2 cellular contexts compared by ENCODE assay signal in the genomic region with DNA sequence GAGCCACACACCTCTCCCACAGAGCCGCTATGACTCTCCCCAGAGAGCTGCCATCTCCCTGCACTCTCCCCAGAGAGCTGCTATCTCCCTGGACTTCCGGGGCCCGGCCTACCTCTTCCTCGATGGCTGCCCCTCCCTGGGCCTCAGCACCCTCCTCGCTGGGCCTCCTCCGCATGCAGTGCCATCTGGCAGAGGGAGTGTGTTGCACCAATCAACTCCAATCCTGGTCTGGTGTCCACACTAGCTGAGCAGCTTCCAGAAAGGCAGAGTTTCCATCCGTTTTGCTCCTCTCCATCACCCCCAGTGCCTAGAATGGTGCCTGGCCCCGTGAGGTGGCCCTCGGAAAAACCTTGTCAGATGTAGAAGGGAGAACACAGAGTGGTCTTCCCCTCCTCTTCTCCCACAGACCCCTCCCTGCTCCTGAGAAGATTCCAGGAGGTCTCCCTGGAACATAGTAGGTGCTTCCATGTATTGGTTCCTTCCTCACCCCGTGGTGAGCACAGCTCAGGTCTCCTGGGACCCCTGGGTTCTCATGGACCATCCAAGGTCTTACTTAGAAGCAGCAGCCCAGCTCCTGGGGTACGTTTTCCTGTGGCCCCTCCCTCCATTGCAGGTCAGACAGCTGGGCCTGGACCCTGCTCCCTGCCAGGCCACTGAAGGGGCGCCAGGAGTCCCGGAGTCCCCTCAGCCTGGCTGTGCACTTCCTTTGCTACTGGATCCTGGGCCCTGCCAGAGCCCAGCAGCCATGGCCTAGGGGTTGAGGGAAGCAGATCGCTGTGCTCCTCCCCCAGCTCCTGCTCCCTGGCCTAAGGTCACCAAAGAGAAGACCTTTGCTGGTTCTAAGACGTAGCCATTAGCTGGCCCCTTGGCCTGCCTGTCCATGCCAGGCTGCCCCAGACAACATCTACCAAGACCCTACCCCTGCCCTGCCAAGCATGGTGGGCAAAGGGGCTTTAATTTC.
TF ChIP-seq lines count a peak whose summit lies in the region.

No MANE protein-coding gene starts in this region.

TF ChIP-seq in H1, 55 proteins besides CTCF, POLR2A, EP300 and RAD21:
- TF ChIP-seq GABPA (IDR thresholded peaks at IDR 0.05; ENCODE audit: borderline replicate concordance, insufficient read depth, low read length) = no peak
- TF ChIP-seq JUND (IDR thresholded peaks at IDR 0.05; ENCODE audit: low read length) = no peak
- TF ChIP-seq CBX8 (IDR thresholded peaks at IDR 0.05; ENCODE audit: borderline replicate concordance, low read depth, low read length) = no peak
- TF ChIP-seq ASH2L (IDR thresholded peaks at IDR 0.05; ENCODE audit: low read length) = no peak
- TF ChIP-seq POLR2AphosphoS5 (IDR thresholded peaks at IDR 0.05; ENCODE audit: low read depth, low read length) = no peak
- TF ChIP-seq, protein P1, sequence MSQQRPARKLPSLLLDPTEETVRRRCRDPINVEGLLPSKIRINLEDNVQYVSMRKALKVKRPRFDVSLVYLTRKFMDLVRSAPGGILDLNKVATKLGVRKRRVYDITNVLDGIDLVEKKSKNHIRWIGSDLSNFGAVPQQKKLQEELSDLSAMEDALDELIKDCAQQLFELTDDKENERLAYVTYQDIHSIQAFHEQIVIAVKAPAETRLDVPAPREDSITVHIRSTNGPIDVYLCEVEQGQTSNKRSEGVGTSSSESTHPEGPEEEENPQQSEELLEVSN (IDR thresholded peaks at IDR 0.05) = no peak
- TF ChIP-seq SAP30 (IDR thresholded peaks at IDR 0.05; ENCODE audit: insufficient read depth, insufficient replicate concordance, low read length) = no peak
- TF ChIP-seq TBP (IDR thresholded peaks at IDR 0.05; ENCODE audit: low read depth, low read length) = no peak
- TF ChIP-seq KDM4A (IDR thresholded peaks at IDR 0.05; ENCODE audit: low read depth, low read length, severe bottlenecking) = no peak
- no peak for TF ChIP-seq NRF1 (IDR thresholded peaks at IDR 0.05; ENCODE audit: low read depth, low read length)
- no peak for TF ChIP-seq ZNF274 (IDR thresholded peaks at IDR 0.05; ENCODE audit: borderline replicate concordance, extremely low read depth, low read length)

TF ChIP-seq in GM23338, 12 proteins besides CTCF, POLR2A, EP300 and RAD21:
- TF ChIP-seq ZNF331 (CRISPR knock-in tag; IDR thresholded peaks at IDR 0.05; ENCODE audit: low read depth) = no peak
- TF ChIP-seq, protein P2, sequence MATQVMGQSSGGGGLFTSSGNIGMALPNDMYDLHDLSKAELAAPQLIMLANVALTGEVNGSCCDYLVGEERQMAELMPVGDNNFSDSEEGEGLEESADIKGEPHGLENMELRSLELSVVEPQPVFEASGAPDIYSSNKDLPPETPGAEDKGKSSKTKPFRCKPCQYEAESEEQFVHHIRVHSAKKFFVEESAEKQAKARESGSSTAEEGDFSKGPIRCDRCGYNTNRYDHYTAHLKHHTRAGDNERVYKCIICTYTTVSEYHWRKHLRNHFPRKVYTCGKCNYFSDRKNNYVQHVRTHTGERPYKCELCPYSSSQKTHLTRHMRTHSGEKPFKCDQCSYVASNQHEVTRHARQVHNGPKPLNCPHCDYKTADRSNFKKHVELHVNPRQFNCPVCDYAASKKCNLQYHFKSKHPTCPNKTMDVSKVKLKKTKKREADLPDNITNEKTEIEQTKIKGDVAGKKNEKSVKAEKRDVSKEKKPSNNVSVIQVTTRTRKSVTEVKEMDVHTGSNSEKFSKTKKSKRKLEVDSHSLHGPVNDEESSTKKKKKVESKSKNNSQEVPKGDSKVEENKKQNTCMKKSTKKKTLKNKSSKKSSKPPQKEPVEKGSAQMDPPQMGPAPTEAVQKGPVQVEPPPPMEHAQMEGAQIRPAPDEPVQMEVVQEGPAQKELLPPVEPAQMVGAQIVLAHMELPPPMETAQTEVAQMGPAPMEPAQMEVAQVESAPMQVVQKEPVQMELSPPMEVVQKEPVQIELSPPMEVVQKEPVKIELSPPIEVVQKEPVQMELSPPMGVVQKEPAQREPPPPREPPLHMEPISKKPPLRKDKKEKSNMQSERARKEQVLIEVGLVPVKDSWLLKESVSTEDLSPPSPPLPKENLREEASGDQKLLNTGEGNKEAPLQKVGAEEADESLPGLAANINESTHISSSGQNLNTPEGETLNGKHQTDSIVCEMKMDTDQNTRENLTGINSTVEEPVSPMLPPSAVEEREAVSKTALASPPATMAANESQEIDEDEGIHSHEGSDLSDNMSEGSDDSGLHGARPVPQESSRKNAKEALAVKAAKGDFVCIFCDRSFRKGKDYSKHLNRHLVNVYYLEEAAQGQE (IDR thresholded peaks at IDR 0.05; ENCODE audit: unreplicated experiment) = no peak
- TF ChIP-seq NANOG (IDR thresholded peaks at IDR 0.05; ENCODE audit: borderline replicate concordance) = no peak
- no peak for TF ChIP-seq CREB1 (CRISPR knock-in tag; IDR thresholded peaks at IDR 0.05; ENCODE audit: low read depth)
- no peak for TF ChIP-seq STAT1 (IDR thresholded peaks at IDR 0.05; ENCODE audit: unreplicated experiment)
- TF ChIP-seq, protein P3, sequence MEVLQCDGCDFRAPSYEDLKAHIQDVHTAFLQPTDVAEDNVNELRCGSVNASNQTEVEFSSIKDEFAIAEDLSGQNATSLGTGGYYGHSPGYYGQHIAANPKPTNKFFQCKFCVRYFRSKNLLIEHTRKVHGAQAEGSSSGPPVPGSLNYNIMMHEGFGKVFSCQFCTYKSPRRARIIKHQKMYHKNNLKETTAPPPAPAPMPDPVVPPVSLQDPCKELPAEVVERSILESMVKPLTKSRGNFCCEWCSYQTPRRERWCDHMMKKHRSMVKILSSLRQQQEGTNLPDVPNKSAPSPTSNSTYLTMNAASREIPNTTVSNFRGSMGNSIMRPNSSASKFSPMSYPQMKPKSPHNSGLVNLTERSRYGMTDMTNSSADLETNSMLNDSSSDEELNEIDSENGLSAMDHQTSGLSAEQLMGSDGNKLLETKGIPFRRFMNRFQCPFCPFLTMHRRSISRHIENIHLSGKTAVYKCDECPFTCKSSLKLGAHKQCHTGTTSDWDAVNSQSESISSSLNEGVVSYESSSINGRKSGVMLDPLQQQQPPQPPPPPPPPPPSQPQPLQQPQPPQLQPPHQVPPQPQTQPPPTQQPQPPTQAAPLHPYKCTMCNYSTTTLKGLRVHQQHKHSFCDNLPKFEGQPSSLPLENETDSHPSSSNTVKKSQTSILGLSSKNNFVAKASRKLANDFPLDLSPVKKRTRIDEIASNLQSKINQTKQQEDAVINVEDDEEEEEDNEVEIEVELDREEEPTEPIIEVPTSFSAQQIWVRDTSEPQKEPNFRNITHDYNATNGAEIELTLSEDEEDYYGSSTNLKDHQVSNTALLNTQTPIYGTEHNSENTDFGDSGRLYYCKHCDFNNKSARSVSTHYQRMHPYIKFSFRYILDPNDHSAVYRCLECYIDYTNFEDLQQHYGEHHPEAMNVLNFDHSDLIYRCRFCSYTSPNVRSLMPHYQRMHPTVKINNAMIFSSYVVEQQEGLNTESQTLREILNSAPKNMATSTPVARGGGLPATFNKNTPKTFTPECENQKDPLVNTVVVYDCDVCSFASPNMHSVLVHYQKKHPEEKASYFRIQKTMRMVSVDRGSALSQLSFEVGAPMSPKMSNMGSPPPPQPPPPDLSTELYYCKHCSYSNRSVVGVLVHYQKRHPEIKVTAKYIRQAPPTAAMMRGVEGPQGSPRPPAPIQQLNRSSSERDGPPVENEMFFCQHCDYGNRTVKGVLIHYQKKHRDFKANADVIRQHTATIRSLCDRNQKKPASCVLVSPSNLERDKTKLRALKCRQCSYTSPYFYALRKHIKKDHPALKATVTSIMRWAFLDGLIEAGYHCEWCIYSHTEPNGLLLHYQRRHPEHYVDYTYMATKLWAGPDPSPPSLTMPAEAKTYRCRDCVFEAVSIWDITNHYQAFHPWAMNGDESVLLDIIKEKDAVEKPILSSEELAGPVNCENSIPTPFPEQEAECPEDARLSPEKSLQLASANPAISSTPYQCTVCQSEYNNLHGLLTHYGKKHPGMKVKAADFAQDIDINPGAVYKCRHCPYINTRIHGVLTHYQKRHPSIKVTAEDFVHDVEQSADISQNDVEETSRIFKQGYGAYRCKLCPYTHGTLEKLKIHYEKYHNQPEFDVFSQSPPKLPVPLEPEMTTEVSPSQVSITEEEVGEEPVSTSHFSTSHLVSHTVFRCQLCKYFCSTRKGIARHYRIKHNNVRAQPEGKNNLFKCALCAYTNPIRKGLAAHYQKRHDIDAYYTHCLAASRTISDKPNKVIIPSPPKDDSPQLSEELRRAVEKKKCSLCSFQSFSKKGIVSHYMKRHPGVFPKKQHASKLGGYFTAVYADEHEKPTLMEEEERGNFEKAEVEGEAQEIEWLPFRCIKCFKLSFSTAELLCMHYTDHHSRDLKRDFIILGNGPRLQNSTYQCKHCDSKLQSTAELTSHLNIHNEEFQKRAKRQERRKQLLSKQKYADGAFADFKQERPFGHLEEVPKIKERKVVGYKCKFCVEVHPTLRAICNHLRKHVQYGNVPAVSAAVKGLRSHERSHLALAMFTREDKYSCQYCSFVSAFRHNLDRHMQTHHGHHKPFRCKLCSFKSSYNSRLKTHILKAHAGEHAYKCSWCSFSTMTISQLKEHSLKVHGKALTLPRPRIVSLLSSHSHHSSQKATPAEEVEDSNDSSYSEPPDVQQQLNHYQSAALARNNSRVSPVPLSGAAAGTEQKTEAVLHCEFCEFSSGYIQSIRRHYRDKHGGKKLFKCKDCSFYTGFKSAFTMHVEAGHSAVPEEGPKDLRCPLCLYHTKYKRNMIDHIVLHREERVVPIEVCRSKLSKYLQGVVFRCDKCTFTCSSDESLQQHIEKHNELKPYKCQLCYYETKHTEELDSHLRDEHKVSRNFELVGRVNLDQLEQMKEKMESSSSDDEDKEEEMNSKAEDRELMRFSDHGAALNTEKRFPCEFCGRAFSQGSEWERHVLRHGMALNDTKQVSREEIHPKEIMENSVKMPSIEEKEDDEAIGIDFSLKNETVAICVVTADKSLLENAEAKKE (CRISPR knock-in tag; IDR thresholded peaks at IDR 0.05) = no peak
- no peak for TF ChIP-seq POLR2AphosphoS5 (IDR thresholded peaks at IDR 0.05; ENCODE audit: low read depth)
- TF ChIP-seq EZH2phosphoT487 (IDR thresholded peaks at IDR 0.05; ENCODE audit: unreplicated experiment) = no peak
- no peak for TF ChIP-seq JUNB (IDR thresholded peaks at IDR 0.05; ENCODE audit: unreplicated experiment)
- TF ChIP-seq ZNF114 (CRISPR knock-in tag; IDR thresholded peaks at IDR 0.05) = no peak
- TF ChIP-seq, protein P4, sequence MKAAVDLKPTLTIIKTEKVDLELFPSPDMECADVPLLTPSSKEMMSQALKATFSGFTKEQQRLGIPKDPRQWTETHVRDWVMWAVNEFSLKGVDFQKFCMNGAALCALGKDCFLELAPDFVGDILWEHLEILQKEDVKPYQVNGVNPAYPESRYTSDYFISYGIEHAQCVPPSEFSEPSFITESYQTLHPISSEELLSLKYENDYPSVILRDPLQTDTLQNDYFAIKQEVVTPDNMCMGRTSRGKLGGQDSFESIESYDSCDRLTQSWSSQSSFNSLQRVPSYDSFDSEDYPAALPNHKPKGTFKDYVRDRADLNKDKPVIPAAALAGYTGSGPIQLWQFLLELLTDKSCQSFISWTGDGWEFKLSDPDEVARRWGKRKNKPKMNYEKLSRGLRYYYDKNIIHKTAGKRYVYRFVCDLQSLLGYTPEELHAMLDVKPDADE (IDR thresholded peaks at IDR 0.05) = no peak
- TF ChIP-seq EZH2 (IDR thresholded peaks at IDR 0.05; ENCODE audit: low read depth, unreplicated experiment) = no peak
